In genomic region chr10:111107846-111108245, GRCh38 we compare ENCODE assay signal across 33 cellular contexts. TPM values are rescaled to one million over a fixed set of nuclear protein-coding genes. Genes with fewer than 3 reads are reported as not detected.
"Had no signal": no experiment of that assay in that cellular context is flagged by ENCODE, and none has a peak within 500 bp of the region (broad histone marks: within the 10 kb centered on the region; RNA-seq: fewer than 3 reads in every experiment).

No MANE protein-coding gene starts in this region.

- H3K4me3 ChIP-seq: cardiac muscle cell, colonic mucosa, esophagus squamous epithelium, gastroesophageal sphincter had no signal

- H3K27me3 ChIP-seq: cardiac muscle cell, colonic mucosa, gastroesophageal sphincter had no signal

- H3K9me3 Mint-ChIP-seq: activated B cell treated with CpG ODN at 0.5 μM for 24 hours; activated CD8-positive, alpha-beta T cell treated with anti-CD3 and anti-CD28 coated beads for 36 hours; activated T-cell treated with anti-CD3 and anti-CD28 coated beads, Interleukin-2, amount 50 U/mL, for 4 hours; activated T-helper 17 cell treated with anti-CD3 and anti-CD28 coated beads, Interleukin-2, amount 50 U/mL, for 72 hours; T-helper 2 cell treated with Interferon-gamma antibody and Interleukin-4, amounts not matched to agents 5 μg/mL and 100 μg/mL, for 36 hours had no signal

- ATAC-seq: activated CD4-positive, CD25-positive, alpha-beta regulatory T cell treated with anti-CD3 and anti-CD28 coated beads, Interleukin-2, amount 50 U/mL, for 24 hours; activated CD8-positive, alpha-beta T cell treated with anti-CD3 and anti-CD28 coated beads for 36 hours; activated T-cell treated with anti-CD3 and anti-CD28 coated beads, Interleukin-2, amount 50 U/mL, for 4 hours; activated T-helper 17 cell treated with anti-CD3 and anti-CD28 coated beads, Interleukin-2, amount 50 U/mL, for 72 hours; gastroesophageal sphincter; T-helper 17 cell had no signal

- H3K9me3 ChIP-seq: colonic mucosa, esophagus squamous epithelium, gastroesophageal sphincter had no signal

- H3K36me3 ChIP-seq: cardiac muscle cell, colonic mucosa, esophagus squamous epithelium, gastroesophageal sphincter, WERI-Rb-1 had no signal

- DNase-seq: activated B cell treated with CpG ODN at 0.5 μM for 24 hours; activated CD4-positive, alpha-beta T cell treated with anti-CD3 and anti-CD28 coated beads for 48 hours; activated CD4-positive, alpha-beta T cell treated with anti-CD3 and anti-CD28 coated beads, Interleukin-2, amount 50 U/mL, for 1 hour; activated CD4-positive, alpha-beta T cell treated with anti-CD3 and anti-CD28 coated beads, Interleukin-2, amount 50 U/mL, for 48 hours; activated CD8-positive, alpha-beta memory T cell treated with anti-CD3 and anti-CD28 coated beads for 24 hours; activated CD8-positive, alpha-beta T cell treated with anti-CD3 and anti-CD28 coated beads for 36 hours; activated effector memory CD4-positive, alpha-beta T cell treated with Interleukin-2 at 50 U/mL for 16 hours; activated gamma-delta T cell treated with Interleukin-2 at 50 U/mL for 16 hours; activated naive CD4-positive, alpha-beta T cell treated with anti-CD3 and anti-CD28 coated beads, Interleukin-2, amount 50 U/mL, for 16 hours; activated naive CD4-positive, alpha-beta T cell treated with Interleukin-2 at 50 U/mL for 16 hours; activated T-cell treated with anti-CD3 and anti-CD28 coated beads, Interleukin-2, amount 50 U/mL, for 4 hours; amniotic stem cell; anterior cingulate cortex; central memory CD4-positive, alpha-beta T cell; cerebellar nuclear complex; colonic mucosa; effector CD8-positive, alpha-beta T cell; esophagus squamous epithelium; foreskin melanocyte; T-helper 17 cell; T1000; WERI-Rb-1 had no signal

- H3K27ac Mint-ChIP-seq: activated B cell treated with CpG ODN at 0.5 μM for 24 hours; activated CD8-positive, alpha-beta T cell treated with anti-CD3 and anti-CD28 coated beads for 36 hours; activated naive CD8-positive, alpha-beta T cell; activated T-helper 17 cell treated with anti-CD3 and anti-CD28 coated beads, Interleukin-2, amount 50 U/mL, for 72 hours; T-helper 17 cell; T-helper 2 cell treated with Interferon-gamma antibody and Interleukin-4, amounts not matched to agents 5 μg/mL and 100 μg/mL, for 36 hours had no signal

- H3K4me1 ChIP-seq: esophagus squamous epithelium, gastroesophageal sphincter had no signal

- H3K36me3 Mint-ChIP-seq: activated naive CD8-positive, alpha-beta T cell had no signal

- H3K4me3 Mint-ChIP-seq: activated B cell treated with CpG ODN at 0.5 μM for 24 hours; activated CD8-positive, alpha-beta T cell treated with anti-CD3 and anti-CD28 coated beads for 36 hours; activated naive CD8-positive, alpha-beta T cell; activated T-cell treated with anti-CD3 and anti-CD28 coated beads, Interleukin-2, amount 50 U/mL, for 4 hours; activated T-helper 17 cell treated with anti-CD3 and anti-CD28 coated beads, Interleukin-2, amount 50 U/mL, for 72 hours; T-helper 17 cell; T-helper 2 cell treated with Interferon-gamma antibody and Interleukin-4, amounts not matched to agents 5 μg/mL and 100 μg/mL, for 36 hours had no signal

- H3K27ac ChIP-seq: cardiac muscle cell, colonic mucosa, epithelial cell of prostate, esophagus squamous epithelium, gastroesophageal sphincter, WERI-Rb-1 had no signal

- H3K4me1 Mint-ChIP-seq: activated B cell treated with CpG ODN at 0.5 μM for 24 hours had no signal

- H3K27me3 Mint-ChIP-seq: activated naive CD8-positive, alpha-beta T cell had no signal

- FAIRE-seq: astrocyte, endometrium, endothelial cell of umbilical vein had no signal

RNA-seq across cellular contexts. Expression of gene ADRA2A, which starts 31.0 kb away (rescaled TPM):
- total RNA-seq: activated B cell treated with CpG ODN at 0.5 μM for 24 hours; activated T-helper 17 cell treated with anti-CD3 and anti-CD28 coated beads, Interleukin-2, amount 50 U/mL, for 72 hours; dermis microvascular lymphatic vessel endothelial cell; endothelial cell of umbilical vein had no signal
- polyA plus RNA-seq: cardiac muscle cell had no signal
